In the genomic region with DNA sequence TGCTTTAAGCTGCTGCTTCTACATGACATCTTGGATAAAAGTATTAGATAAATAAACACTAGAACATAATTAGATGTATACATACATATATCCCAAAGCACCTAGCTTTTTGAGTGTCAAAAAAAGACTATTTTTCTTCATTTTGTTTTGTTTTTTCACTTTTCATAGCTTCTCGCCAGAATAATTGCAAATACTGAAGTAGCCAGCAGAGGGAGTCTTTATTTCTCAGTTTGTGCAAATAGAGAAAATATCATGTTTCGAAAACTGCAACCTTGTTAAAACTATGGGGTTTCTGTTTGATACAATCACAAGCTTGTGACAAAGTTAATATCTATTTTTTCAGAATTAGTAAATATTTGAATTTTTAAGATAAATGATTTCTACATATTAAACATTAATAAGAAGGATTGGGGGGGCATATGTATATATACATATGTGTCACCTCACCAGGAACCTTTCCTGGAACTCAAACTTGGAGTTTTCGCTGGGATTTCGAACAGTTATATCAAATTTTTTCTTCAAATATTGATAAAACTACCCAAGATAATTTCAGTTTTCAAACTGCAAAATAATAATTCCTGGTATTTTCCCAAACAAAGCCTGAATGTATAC, we compare ENCODE assay signal across 9 cellular contexts.
A peak's percentile ranks its signal among the peaks of the same experiment; 100 is the strongest.
DNase-seq lines count a peak whose midpoint lies in the region; ATAC-seq, FAIRE-seq and TF ChIP-seq lines count a peak whose summit lies in the region.
"Had no signal": no experiment of that assay in that cellular context is flagged by ENCODE, and none has a peak within 500 bp of the region (broad histone marks: within the 10 kb centered on the region; RNA-seq: fewer than 3 reads in every experiment).

No MANE protein-coding gene starts in this region.

- TF ChIP-seq CTCF in KMS-11 (conservative IDR thresholded peaks at IDR 0.05; ENCODE audit: low read depth, low read length) (peak; percentile 78), astrocyte (IDR thresholded peaks at IDR 0.05; ENCODE audit: insufficient read depth, low read depth, low read length) (peak; percentile 81), liver (IDR thresholded peaks at IDR 0.05; ENCODE audit: low read depth, low read length, missing input control) (peak; percentile 74)

- 22% methylated on average over 4 of the region's 4 CpGs for WGBS in liver

- TF ChIP-seq RAD21 in liver (IDR thresholded peaks at IDR 0.05): peak; percentile 83 to 84

- no peaks in the 10 kb centered on the region for H3K79me2 ChIP-seq in KMS-11 (ENCODE audit: insufficient read depth, low read depth)
- H3K79me2 ChIP-seq in astrocyte (ENCODE audit: insufficient read depth, low read length): no peaks in the 10 kb centered on the region

- H3K4me1 Mint-ChIP-seq in activated CD4-positive, alpha-beta T cell treated with anti-CD3 and anti-CD28 coated beads, Interleukin-2, amount 10 ng/mL, durations not matched to agents 24 days and 14 days: no peaks in the 10 kb centered on the region
- H3K4me1 Mint-ChIP-seq in astrocyte (ENCODE audit: low read depth, unreplicated experiment): no peaks in the 10 kb centered on the region
- H3K4me1 Mint-ChIP-seq in activated T-helper 17 cell treated with anti-CD3 and anti-CD28 coated beads, Interleukin-2, amount 50 U/mL, for 72 hours: no peaks in the 10 kb centered on the region
- H3K4me1 Mint-ChIP-seq in activated naive CD4-positive, alpha-beta T cell treated with anti-CD3 and anti-CD28 coated beads for 36 hours (ENCODE audit: low read depth): no peaks in the 10 kb centered on the region

- FAIRE-seq in astrocyte (lab: Jason Lieb, UNC): no peak
- FAIRE-seq: GM18507 had no signal

- H3K4me3 Mint-ChIP-seq in activated CD4-positive, alpha-beta T cell treated with anti-CD3 and anti-CD28 coated beads, Interleukin-2, amount 10 ng/mL, durations not matched to agents 24 days and 14 days: no peak overlapping the region
- H3K4me3 Mint-ChIP-seq in astrocyte (ENCODE audit: unreplicated experiment): no peak overlapping the region
- H3K4me3 Mint-ChIP-seq in activated T-helper 17 cell treated with anti-CD3 and anti-CD28 coated beads, Interleukin-2, amount 50 U/mL, for 72 hours: no peak overlapping the region
- H3K4me3 Mint-ChIP-seq in activated naive CD4-positive, alpha-beta T cell treated with anti-CD3 and anti-CD28 coated beads for 36 hours: no peak overlapping the region

- H3K27ac ChIP-seq in KMS-11 (no peak overlapping the region), astrocyte (ENCODE audit: low read depth, low read length) (no peak overlapping the region), liver (ENCODE audit: low read depth in 1 of 2, low read length in 2 of 2) (no peak overlapping the region)

- no peak overlapping the region for H3K27ac Mint-ChIP-seq in activated CD4-positive, alpha-beta T cell treated with anti-CD3 and anti-CD28 coated beads, Interleukin-2, amount 10 ng/mL, durations not matched to agents 24 days and 14 days
- no peak overlapping the region for H3K27ac Mint-ChIP-seq in astrocyte (ENCODE audit: unreplicated experiment)
- no peak overlapping the region for H3K27ac Mint-ChIP-seq in activated T-helper 17 cell treated with anti-CD3 and anti-CD28 coated beads, Interleukin-2, amount 50 U/mL, for 72 hours
- no peak overlapping the region for H3K27ac Mint-ChIP-seq in activated naive CD4-positive, alpha-beta T cell treated with anti-CD3 and anti-CD28 coated beads for 36 hours

- H3K36me3 ChIP-seq in KMS-11 (ENCODE audit: insufficient read depth) (no peaks in the 10 kb centered on the region), astrocyte (ENCODE audit: insufficient read depth, low read length) (no peaks in the 10 kb centered on the region), liver (ENCODE audit: control insufficient read depth in 4 of 4, insufficient read depth in 3 of 4, low read depth in 1 of 4, low read length in 3 of 4) (peaks cover 0 to 4% (median 2%) of the 10 kb centered on the region in 4 donors)

- H3K9ac ChIP-seq in KMS-11: no peak overlapping the region
- no peak overlapping the region for H3K9ac ChIP-seq in astrocyte (ENCODE audit: low read length)
- peak overlapping the region in 1 of 2 donors; percentile 30 for H3K9ac ChIP-seq in liver (ENCODE audit: low read depth in 1 of 2, low read length in 2 of 2)

- H2AFZ ChIP-seq in KMS-11 (ENCODE audit: low read depth) (no peak overlapping the region), astrocyte (ENCODE audit: low read depth, low read length) (no peak overlapping the region)

- intact Hi-C loops in activated CD4-positive, alpha-beta T cell treated with anti-CD3 and anti-CD28 coated beads, Interleukin-2, amount 10 ng/mL, durations not matched to agents 24 days and 14 days (cut with micrococcal nuclease): loop anchor here (2.0 kb wide), 1 partner anchor 157 kb away; no protein-coding TSS in a partner anchor
- intact Hi-C loops in activated naive CD4-positive, alpha-beta T cell treated with anti-CD3 and anti-CD28 coated beads for 36 hours (cut with micrococcal nuclease): loop anchor here (1.0 to 2.0 kb wide), 2 partner anchors 40 to 157 kb away; no protein-coding TSS in a partner anchor

- no peaks in the 10 kb centered on the region for H3K27me3 ChIP-seq in KMS-11 (ENCODE audit: insufficient read depth, low read depth)
- H3K27me3 ChIP-seq in astrocyte (ENCODE audit: insufficient read depth, low read length): no peaks in the 10 kb centered on the region
- no peaks in the 10 kb centered on the region for H3K27me3 ChIP-seq in liver (ENCODE audit: control insufficient read depth in 4 of 4, insufficient read depth in 4 of 4, low read length in 3 of 4)

- CTCF ChIA-PET in activated naive CD4-positive, alpha-beta T cell treated with anti-CD3 and anti-CD28 coated beads for 36 hours (lab: Charles Lee): interaction anchor here (0.6 to 1.1 kb wide), 6 partner anchors 14 to 1967 kb away, joined by 3 to 9 read pairs (median 3); no protein-coding TSS in a partner anchor

- H3K27me3 Mint-ChIP-seq in activated CD4-positive, alpha-beta T cell treated with anti-CD3 and anti-CD28 coated beads, Interleukin-2, amount 10 ng/mL, durations not matched to agents 24 days and 14 days: no peaks in the 10 kb centered on the region
- H3K27me3 Mint-ChIP-seq in astrocyte (ENCODE audit: low read depth, unreplicated experiment): no peaks in the 10 kb centered on the region
- H3K27me3 Mint-ChIP-seq in activated T-helper 17 cell treated with anti-CD3 and anti-CD28 coated beads, Interleukin-2, amount 50 U/mL, for 72 hours: no peaks in the 10 kb centered on the region
- H3K27me3 Mint-ChIP-seq in activated naive CD4-positive, alpha-beta T cell treated with anti-CD3 and anti-CD28 coated beads for 36 hours (ENCODE audit: low read depth): no peaks in the 10 kb centered on the region

- DNase-seq in activated CD4-positive, alpha-beta T cell treated with anti-CD3 and anti-CD28 coated beads, Interleukin-2, amount 10 ng/mL, durations not matched to agents 24 days and 14 days: peak; percentile 32
- DNase-seq in activated CD4-positive, alpha-beta T cell treated with anti-CD3 and anti-CD28 coated beads for 1 hour: no peak
- peak; percentile 3 for DNase-seq in astrocyte (ENCODE audit: low read depth)
- no peak for DNase-seq in NK-92 treated with Interleukin-12 subunit alpha and Interleukin-12 subunit beta, amount 100 ng/mL, for 24 hours (lab: John Stamatoyannopoulos, UW)
- no peak for DNase-seq in activated naive CD4-positive, alpha-beta T cell treated with anti-CD3 and anti-CD28 coated beads for 36 hours

- H3K9me3 ChIP-seq in astrocyte (ENCODE audit: insufficient read depth, low read depth, low read length): no peaks in the 10 kb centered on the region
- H3K9me3 ChIP-seq in liver (ENCODE audit: control insufficient read depth in 4 of 4, low read length in 3 of 4): no peaks in the 10 kb centered on the region

- H3K4me1 ChIP-seq in KMS-11 (ENCODE audit: low read depth, poor library complexity, severe bottlenecking): peaks cover 8% of the 10 kb centered on the region
- no peaks in the 10 kb centered on the region for H3K4me1 ChIP-seq in astrocyte (ENCODE audit: insufficient read depth, low read length)
- peaks cover 6 to 40% (median 26%) of the 10 kb centered on the region in 4 donors for H3K4me1 ChIP-seq in liver (ENCODE audit: control insufficient read depth in 4 of 4, insufficient read depth in 4 of 4, low read length in 3 of 4)

- H3K36me3 Mint-ChIP-seq in activated CD4-positive, alpha-beta T cell treated with anti-CD3 and anti-CD28 coated beads, Interleukin-2, amount 10 ng/mL, durations not matched to agents 24 days and 14 days (ENCODE audit: low read depth): no peaks in the 10 kb centered on the region
- no peaks in the 10 kb centered on the region for H3K36me3 Mint-ChIP-seq in astrocyte (ENCODE audit: low read depth, unreplicated experiment)
- no peaks in the 10 kb centered on the region for H3K36me3 Mint-ChIP-seq in activated T-helper 17 cell treated with anti-CD3 and anti-CD28 coated beads, Interleukin-2, amount 50 U/mL, for 72 hours (ENCODE audit: low read depth)
- no peaks in the 10 kb centered on the region for H3K36me3 Mint-ChIP-seq in activated naive CD4-positive, alpha-beta T cell treated with anti-CD3 and anti-CD28 coated beads for 36 hours (ENCODE audit: low read depth)

- H3K4me2 ChIP-seq in KMS-11 (no peak overlapping the region), astrocyte (ENCODE audit: low read length) (no peak overlapping the region)

- H3K4me3 ChIP-seq in KMS-11 (IDR thresholded peaks at IDR 0.05; ENCODE audit: insufficient read depth, low read depth, low read length) (no peak overlapping the region), astrocyte (ENCODE audit: insufficient read depth, low read depth, low read length) (no peak overlapping the region), liver (ENCODE audit: low read depth in 1 of 3, low read length in 3 of 3) (no peak overlapping the region)

- H4K20me1 ChIP-seq in KMS-11 (ENCODE audit: insufficient read depth) (no peaks in the 10 kb centered on the region), astrocyte (ENCODE audit: insufficient read depth, low read length) (no peaks in the 10 kb centered on the region)

- ATAC-seq in activated T-helper 17 cell treated with anti-CD3 and anti-CD28 coated beads, Interleukin-2, amount 50 U/mL, for 72 hours (replicated peaks): no peak

- H3K9me3 Mint-ChIP-seq in activated CD4-positive, alpha-beta T cell treated with anti-CD3 and anti-CD28 coated beads, Interleukin-2, amount 10 ng/mL, durations not matched to agents 24 days and 14 days: no peaks in the 10 kb centered on the region
- no peaks in the 10 kb centered on the region for H3K9me3 Mint-ChIP-seq in astrocyte (ENCODE audit: unreplicated experiment)
- peaks cover 3% of the 10 kb centered on the region for H3K9me3 Mint-ChIP-seq in activated T-helper 17 cell treated with anti-CD3 and anti-CD28 coated beads, Interleukin-2, amount 50 U/mL, for 72 hours
- H3K9me3 Mint-ChIP-seq in activated naive CD4-positive, alpha-beta T cell treated with anti-CD3 and anti-CD28 coated beads for 36 hours: no peaks in the 10 kb centered on the region

TF ChIP-seq in liver, 16 proteins besides CTCF, POLR2A, EP300 and RAD21:
- TF ChIP-seq EGR1 (IDR thresholded peaks at IDR 0.05; ENCODE audit: low read depth in 2 of 2) (no peak), YY1 (IDR thresholded peaks at IDR 0.05) (no peak), RXRA (IDR thresholded peaks at IDR 0.05) (no peak), TAF1 (conservative IDR thresholded peaks at IDR 0.05) (no peak), FOXA2 (IDR thresholded peaks at IDR 0.05) (no peak), HNF4G (IDR thresholded peaks at IDR 0.05) (no peak)

Comparison
In these comparisons a context has a peak if more than half of its experiments do, and no peak if none do; other contexts are left out.
1. DNase-seq: peak in activated CD4-positive, alpha-beta T cell treated with anti-CD3 and anti-CD28 coated beads, Interleukin-2, amount 10 ng/mL, durations not matched to agents 24 days and 14 days (single experiment) and astrocyte (single experiment); none in activated CD4-positive, alpha-beta T cell treated with anti-CD3 and anti-CD28 coated beads for 1 hour (single experiment), NK-92 treated with Interleukin-12 subunit alpha and Interleukin-12 subunit beta, amount 100 ng/mL, for 24 hours (single experiment) and activated naive CD4-positive, alpha-beta T cell treated with anti-CD3 and anti-CD28 coated beads for 36 hours (single experiment).
2. Peak in every context shown above with its lines, with median percentiles within 50 percentile points of each other: CTCF ChIP-seq.